Comparison of ENCODE assay signal across 7 cellular contexts in genomic region chr6:94785081-94785480, GRCh38.
DNase-seq lines count a peak whose midpoint lies in the region; TF ChIP-seq lines count a peak whose summit lies in the region.
"Not testable (repeated sequence)": the region's sequence is repeated elsewhere in the genome, so short reads cannot be mapped to it uniquely, and the experiment has no call there.

No MANE protein-coding gene starts in this region.

- peak overlapping the region; percentile 20 for H3K27ac ChIP-seq in hepatocyte

- H4K20me1 ChIP-seq in hepatocyte (ENCODE audit: insufficient read depth, poor library complexity, severe bottlenecking), result not testable (repeated sequence)

- not testable (repeated sequence) for H3K36me3 ChIP-seq in hepatocyte (replicated peaks; ENCODE audit: insufficient read depth, low read depth)

- not testable (repeated sequence) for H3K4me3 Mint-ChIP-seq in activated T-helper 1 cell treated with anti-CD3 and anti-CD28 coated beads, Interleukin-12 subunit alpha, Interleukin-12 subunit beta, Interleukin-2, Interleukin-4 antibody, amounts not matched to agents 30 ng/mL and 10 ng/mL and 1 ng/mL, durations not matched to agents 14 hours and 24 hours and 36 hours

- H3K36me3 Mint-ChIP-seq in activated T-helper 1 cell treated with anti-CD3 and anti-CD28 coated beads, Interleukin-12 subunit alpha, Interleukin-12 subunit beta, Interleukin-2, Interleukin-4 antibody, amounts not matched to agents 30 ng/mL and 10 ng/mL and 1 ng/mL, durations not matched to agents 14 hours and 24 hours and 36 hours (ENCODE audit: low read depth), result not testable (repeated sequence)

- not testable (repeated sequence) for H3K27me3 ChIP-seq in hepatocyte

- TF ChIP-seq CTCF in hepatocyte (IDR thresholded peaks at IDR 0.05; ENCODE audit: poor library complexity), result not testable (repeated sequence)

- intact Hi-C loops in activated T-helper 1 cell treated with anti-CD3 and anti-CD28 coated beads, Interleukin-12 subunit alpha, Interleukin-12 subunit beta, Interleukin-2, Interleukin-4 antibody, amounts not matched to agents 30 ng/mL and 10 ng/mL and 1 ng/mL, durations not matched to agents 14 hours and 24 hours and 36 hours (cut with micrococcal nuclease), result not testable (repeated sequence)

- not testable (repeated sequence) for H3K79me2 ChIP-seq in hepatocyte

- H3K4me3 ChIP-seq in Jurkat, Clone E6-1 (ENCODE audit: low read length); hepatocyte: not testable (repeated sequence)

- peak overlapping the region; percentile 36 for H2AFZ ChIP-seq in hepatocyte

- H3K27ac Mint-ChIP-seq in activated T-helper 1 cell treated with anti-CD3 and anti-CD28 coated beads, Interleukin-12 subunit alpha, Interleukin-12 subunit beta, Interleukin-2, Interleukin-4 antibody, amounts not matched to agents 30 ng/mL and 10 ng/mL and 1 ng/mL, durations not matched to agents 14 hours and 24 hours and 36 hours, result not testable (repeated sequence)

- peaks cover 22% of the 10 kb centered on the region for H3K9me3 Mint-ChIP-seq in activated T-helper 1 cell treated with anti-CD3 and anti-CD28 coated beads, Interleukin-12 subunit alpha, Interleukin-12 subunit beta, Interleukin-2, Interleukin-4 antibody, amounts not matched to agents 30 ng/mL and 10 ng/mL and 1 ng/mL, durations not matched to agents 14 hours and 24 hours and 36 hours

- H3K9me3 ChIP-seq in hepatocyte (ENCODE audit: low read depth), result not testable (repeated sequence)

- H3K4me1 ChIP-seq in hepatocyte (ENCODE audit: insufficient read depth), result not testable (repeated sequence)

- not testable (repeated sequence) for H3K27me3 Mint-ChIP-seq in activated T-helper 1 cell treated with anti-CD3 and anti-CD28 coated beads, Interleukin-12 subunit alpha, Interleukin-12 subunit beta, Interleukin-2, Interleukin-4 antibody, amounts not matched to agents 30 ng/mL and 10 ng/mL and 1 ng/mL, durations not matched to agents 14 hours and 24 hours and 36 hours (ENCODE audit: insufficient read depth)

- not testable (repeated sequence) for H3K9me2 ChIP-seq in hepatocyte (replicated peaks; ENCODE audit: insufficient read depth)

- not testable (repeated sequence) for H3K4me2 ChIP-seq in hepatocyte

- not testable (repeated sequence) for H3K4me1 Mint-ChIP-seq in activated T-helper 1 cell treated with anti-CD3 and anti-CD28 coated beads, Interleukin-12 subunit alpha, Interleukin-12 subunit beta, Interleukin-2, Interleukin-4 antibody, amounts not matched to agents 30 ng/mL and 10 ng/mL and 1 ng/mL, durations not matched to agents 14 hours and 24 hours and 36 hours (ENCODE audit: low read depth)

- 63% methylated on average over 2 of the region's 2 CpGs for WGBS in hepatocyte (ENCODE audit: low lambda C conversion rate, missing lambda C conversion rate)

- peak; percentile 42 for DNase-seq in DMS53 treated with DMSO at 0.1 percent for 48 hours (lab: John Stamatoyannopoulos, UW; ENCODE audit: unreplicated experiment)
- DNase-seq in Jurkat, Clone E6-1 (ENCODE audit: low read depth, low spot score), result peak; percentile 5
- peak; percentile 35 to 39 for DNase-seq in NCI-H526 (lab: John Stamatoyannopoulos, UW)
- peak; percentile 36 for DNase-seq in SW480 (ENCODE audit: low spot score)
- peak; percentile 6 for DNase-seq in activated T-helper 1 cell treated with anti-CD3 and anti-CD28 coated beads, Interleukin-12 subunit alpha, Interleukin-12 subunit beta, Interleukin-2, Interleukin-4 antibody, amounts not matched to agents 30 ng/mL and 10 ng/mL and 1 ng/mL, durations not matched to agents 14 hours and 24 hours and 36 hours (ENCODE audit: low spot score)
- peak; percentile 68 for DNase-seq in hepatocyte (ENCODE audit: low spot score)
- DNase-seq in mucosa of gallbladder (ENCODE audit: low spot score), result peak; percentile 65

Comparison
In these comparisons a context has a peak if more than half of its experiments do, and no peak if none do; other contexts are left out.
1. DNase-seq: peak in every context shown above with its lines; median percentile 68 in hepatocyte; 65 in mucosa of gallbladder; 42 in DMS53 treated with DMSO at 0.1 percent for 48 hours; 37 in NCI-H526; 36 in SW480; 6 in activated T-helper 1 cell treated with anti-CD3 and anti-CD28 coated beads, Interleukin-12 subunit alpha, Interleukin-12 subunit beta, Interleukin-2, Interleukin-4 antibody, amounts not matched to agents 30 ng/mL and 10 ng/mL and 1 ng/mL, durations not matched to agents 14 hours and 24 hours and 36 hours; 5 in Jurkat, Clone E6-1.